11 cellular contexts compared by ENCODE assay signal in genomic region chr19:6275170-6275744, GRCh38. TPM values are rescaled to one million over a fixed set of nuclear protein-coding genes. Genes with fewer than 3 reads are reported as not detected.
DNase-seq lines count a peak whose midpoint lies in the region; ATAC-seq and TF ChIP-seq lines count a peak whose summit lies in the region.
"Had no signal": no experiment of that assay in that cellular context is flagged by ENCODE, and none has a peak within 500 bp of the region (broad histone marks: within the 10 kb centered on the region; RNA-seq: fewer than 3 reads in every experiment).

No MANE protein-coding gene starts in this region.

- TF ChIP-seq EP300 in stomach (IDR thresholded peaks at IDR 0.05), result no peak

- no peak for TF ChIP-seq POLR2A in stomach (IDR thresholded peaks at IDR 0.05)

- intact Hi-C loops in ascending aorta (cut with DNase I), result loop anchor here (2.0 to 5.0 kb wide), 3 partner anchors 42 to 218 kb away; partner anchors contain the start of gene ALKBH7
- intact Hi-C loops in stomach (cut with DNase I; ENCODE audit: low total_unique reads), result no loop called here

- H3K4me3 ChIP-seq in HL-60 (replicated peaks; ENCODE audit: insufficient read depth, low read length) (no peak overlapping the region), ascending aorta (peak overlapping the region in 1 of 2 donors; percentile 31), lung (no peak overlapping the region), stomach (no peak overlapping the region)

- peaks cover 34 to 72% of the 10 kb centered on the region in 2 donors for H3K4me1 ChIP-seq in ascending aorta
- H3K4me1 ChIP-seq in lung (ENCODE audit: control insufficient read depth in 2 of 2, insufficient read depth in 2 of 2, low read length in 2 of 2), result peaks cover 50 to 73% of the 10 kb centered on the region in 2 donors
- H3K4me1 ChIP-seq in stomach, result peaks cover 85 to 92% (median 91%) of the 10 kb centered on the region in 4 donors

- H3K27ac ChIP-seq in HL-60 (replicated peaks) (peak overlapping the region; percentile 59; the same call in 1 of the 2 replicates), ascending aorta (peak overlapping the region; percentile 90 to 92), lung (ENCODE audit: low read depth in 1 of 2, low read length in 1 of 2) (peak overlapping the region; percentile 91 to 98), stomach (peak overlapping the region; percentile 9 to 94 (median 91))

- ATAC-seq in lung (ENCODE audit: insufficient read depth, low FRiP score), result no peak
- ATAC-seq in HG03378 (IDR thresholded peaks at IDR 0.05; ENCODE audit: unreplicated experiment), result no peak

- TF ChIP-seq CTCF in HL-60 (IDR thresholded peaks at IDR 0.05; ENCODE audit: insufficient read depth, low read length), result no peak
- TF ChIP-seq CTCF in ascending aorta (IDR thresholded peaks at IDR 0.05), result no peak
- TF ChIP-seq CTCF in lung (IDR thresholded peaks at IDR 0.05; ENCODE audit: control extremely low read depth, extremely low read depth), result no peak
- no peak for TF ChIP-seq CTCF in stomach (IDR thresholded peaks at IDR 0.05)

- peaks cover 2 to 3% of the 10 kb centered on the region in 2 donors for H3K36me3 ChIP-seq in ascending aorta
- peaks cover 0 to 4% of the 10 kb centered on the region in 2 donors for H3K36me3 ChIP-seq in lung (ENCODE audit: control insufficient read depth in 2 of 2, insufficient read depth in 2 of 2, low read length in 2 of 2)
- H3K36me3 ChIP-seq in stomach, result peaks cover 3 to 5% (median 4%) of the 10 kb centered on the region in 4 donors

- 81% methylated on average over 18 of the region's 18 CpGs for WGBS in lung, 2 donors
- WGBS in stomach, 5 donors, result 83 to 89% (median 86%) methylated on average over 18 of the region's 18 CpGs

- no peaks in the 10 kb centered on the region for H3K27me3 ChIP-seq in HL-60 (ENCODE audit: insufficient read depth, poor library complexity, severe bottlenecking)
- no peaks in the 10 kb centered on the region for H3K27me3 ChIP-seq in ascending aorta
- H3K27me3 ChIP-seq in lung (ENCODE audit: control insufficient read depth, insufficient read depth), result no peaks in the 10 kb centered on the region
- no peaks in the 10 kb centered on the region for H3K27me3 ChIP-seq in stomach

- DNase-seq in HL-60 (ENCODE audit: low read depth in 1 of 2, low spot score in 1 of 2) (no peak), ascending aorta (ENCODE audit: low spot score in 2 of 2) (no peak), lung (ENCODE audit: low spot score) (no peak), stomach (no peak), NCI-H82 treated with DMSO at 0.1 percent for 48 hours (lab: John Stamatoyannopoulos, UW; ENCODE audit: unreplicated experiment) (no peak)
- no peak for DNase-seq in stimulated activated CD4-positive, alpha-beta T cell treated with anti-CD3 and anti-CD28 coated beads, Interleukin-4, amount 100 ng/mL, for 4 hours
- DNase-seq: activated CD4-positive, CD25-positive, alpha-beta regulatory T cell treated with anti-CD3 and anti-CD28 coated beads, Interleukin-2, amount 50 U/mL, for 72 hours; NCI-H2107 had no signal

- no peaks in the 10 kb centered on the region for H3K9me3 ChIP-seq in ascending aorta
- no peaks in the 10 kb centered on the region for H3K9me3 ChIP-seq in lung (ENCODE audit: control insufficient read depth in 2 of 2, insufficient read depth in 1 of 2, low read length in 1 of 2)
- no peaks in the 10 kb centered on the region for H3K9me3 ChIP-seq in stomach

RNA-seq across cellular contexts. Expression of gene MLLT1, which starts 4.5 kb away (rescaled TPM):
- total RNA-seq in ascending aorta (34.5 TPM), lung (100 to 1,000 TPM in 1 of 2 donors, 10 to 100 TPM in 1; 24.8 to 120 TPM), stomach (10 to 100 TPM in 3 of 5 donors, 1 to 10 TPM in 2; 3.1 to 30.4 (median 16.7) TPM)
- polyA plus RNA-seq in lung (10 to 100 TPM; 28.2 to 44.1 TPM), stomach (10 to 100 TPM; 21.2 to 33.8 (median 27.4) TPM)

RNA-seq across cellular contexts. Expression of gene ACER1, which starts 58.2 kb away (rescaled TPM):
- not detected for total RNA-seq in ascending aorta
- not detected for total RNA-seq in lung
- polyA plus RNA-seq in lung, result under 1 TPM in 1 of 2 donors, not detected in 1; 0.06 TPM
- 1 to 10 TPM in 1 of 5 donors, not detected in 4; 3.5 TPM for total RNA-seq in stomach
- polyA plus RNA-seq in stomach, result under 1 TPM in 1 of 3 donors, not detected in 2; 0.08 TPM
- total RNA-seq: Daoy, RPMI7951 had no signal
